ENCODE assay signal across 24 cellular contexts in the genomic region with DNA sequence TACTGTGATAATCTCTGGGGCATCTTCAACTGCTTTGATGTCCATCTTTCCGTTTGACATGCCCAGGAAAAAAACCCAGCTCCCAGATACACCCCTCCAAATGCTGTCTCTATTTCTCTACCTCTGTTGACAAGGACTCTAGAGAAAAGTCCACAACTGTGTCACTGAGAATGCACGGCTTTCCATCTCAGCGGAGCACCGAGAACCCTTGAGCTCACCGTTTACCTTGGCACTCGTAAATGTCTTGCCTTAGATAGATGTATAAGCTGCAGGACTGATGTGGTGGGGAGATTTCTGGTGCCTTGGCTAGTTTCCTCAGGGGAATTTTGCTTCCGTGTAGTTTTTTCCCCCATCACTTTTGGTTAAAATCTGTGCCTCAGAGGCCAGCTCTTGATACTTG. TPM values are rescaled to one million over a fixed set of nuclear protein-coding genes. Genes with fewer than 3 reads are reported as not detected.
"Had no signal": no experiment of that assay in that cellular context is flagged by ENCODE, and none has a peak within 500 bp of the region (broad histone marks: within the 10 kb centered on the region; RNA-seq: fewer than 3 reads in every experiment).

No MANE protein-coding gene starts in this region.

- H3K4me3 ChIP-seq: stomach, suprapubic skin, testis, thoracic aorta, tibial artery, tibial nerve, transverse colon, upper lobe of left lung, upper lobe of right lung, uterus, vagina had no signal

- H3K9me3 ChIP-seq: stomach, suprapubic skin, testis, thoracic aorta, tibial artery, tibial nerve, transverse colon, upper lobe of left lung, upper lobe of right lung, uterus, vagina had no signal

- H3K27me3 ChIP-seq: stomach, testis, tibial artery, tibial nerve, transverse colon, upper lobe of left lung, upper lobe of right lung, uterus, vagina had no signal

- H3K36me3 ChIP-seq: stomach, suprapubic skin, thoracic aorta, tibial artery, tibial nerve, transverse colon, upper lobe of left lung, upper lobe of right lung, uterus, vagina had no signal

- H3K27ac ChIP-seq: stomach, suprapubic skin, testis, thoracic aorta, tibial artery, tibial nerve, transverse colon, upper lobe of left lung, upper lobe of right lung, uterus, vagina had no signal

- H3K4me1 ChIP-seq: stomach, suprapubic skin, testis, tibial artery, tibial nerve, transverse colon, upper lobe of left lung, upper lobe of right lung, uterus, vagina had no signal

- DNase-seq: stimulated activated CD4-positive, alpha-beta T cell treated with anti-CD3 and anti-CD28 coated beads, Interleukin-2, amount 100 ng/mL, for 48 hours; stimulated activated CD4-positive, alpha-beta T cell treated with anti-CD3 and anti-CD28 coated beads, Interleukin-4, amount 100 ng/mL, for 1 hour; stimulated activated CD4-positive, alpha-beta T cell treated with anti-CD3 and anti-CD28 coated beads, Interleukin-4, amount 100 ng/mL, for 24 hours; stimulated activated CD4-positive, alpha-beta T cell treated with anti-CD3 and anti-CD28 coated beads, Interleukin-4, amount 100 ng/mL, for 4 hours; stimulated activated CD8-positive, alpha-beta memory T cell treated with anti-CD3 and anti-CD28 coated beads, Interleukin-4, amount 100 ng/mL, for 48 hours; stimulated activated naive B cell treated with anti-CD40 and anti-IgM and Interleukin-4, amounts not matched to agents 10 μg/mL and 1 μg/mL and 100 μg/mL, for 72 hours; stimulated activated naive CD4-positive, alpha-beta T cell; stimulated activated naive CD4-positive, alpha-beta T cell treated with Interleukin-2 at 50 U/mL for 16 hours; stimulated activated naive CD8-positive, alpha-beta T cell treated with anti-CD3 and anti-CD28 coated beads, Interleukin-15, amount 100 ng/mL, for 72 hours; stimulated activated naive CD8-positive, alpha-beta T cell treated with anti-CD3 and anti-CD28 coated beads, Interleukin-15, Interleukin-2, amounts not matched to agents 100 U/mL and 50 U/mL, for 24 hours; stomach; substantia nigra; testis; tibial artery; transverse colon; trophoblast cell; upper lobe of left lung; upper lobe of right lung; uterus had no signal

RNA-seq across cellular contexts. Expression of gene FRMPD2, which starts 24.6 kb away (rescaled TPM):
- total RNA-seq: subcutaneous adipose tissue, thoracic aorta, upper lobe of right lung, vagina had no signal
